1 cellular context compared by ENCODE assay signal in genomic region chr19:41588497-41589209, GRCh38.
TF ChIP-seq lines count a peak whose summit lies in the region.

No MANE protein-coding gene starts in this region.

TF ChIP-seq in endothelial cell of umbilical vein, 7 proteins besides CTCF, POLR2A, EP300 and RAD21 (continued from another document):
- TF ChIP-seq GATA2 (IDR thresholded peaks at IDR 0.05; ENCODE audit: insufficient read depth, insufficient read length, low read depth, low read length), result no peak
